ENCODE assay signal across 8 cellular contexts in the genomic region with DNA sequence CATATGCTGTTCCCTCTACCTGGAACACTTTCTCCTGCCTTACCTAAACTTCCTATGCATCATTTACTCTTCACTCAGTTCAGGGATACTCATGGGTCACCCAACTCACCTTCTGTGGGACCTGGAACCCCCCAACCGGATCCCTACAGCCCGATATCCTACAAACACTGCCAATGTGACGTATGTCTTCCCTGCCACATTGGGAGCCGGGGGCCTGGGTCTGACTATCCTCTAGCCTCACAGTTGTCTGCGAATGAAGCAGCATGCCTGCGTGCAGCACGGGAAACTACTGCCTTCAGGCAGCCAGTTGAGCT. TPM values are rescaled to one million over a fixed set of nuclear protein-coding genes. Genes with fewer than 3 reads are reported as not detected.
A peak's percentile ranks its signal among the peaks of the same experiment; 100 is the strongest.
DNase-seq lines count a peak whose midpoint lies in the region; ATAC-seq and TF ChIP-seq lines count a peak whose summit lies in the region.

No MANE protein-coding gene starts in this region.

- H3K9ac ChIP-seq in skeletal muscle satellite cell (ENCODE audit: low read depth, low read length) = peak overlapping the region; percentile 86

- peaks cover 15% of the 10 kb centered on the region for H3K27me3 ChIP-seq in GM23338 (ENCODE audit: insufficient read depth)
- H3K27me3 ChIP-seq in gastroesophageal sphincter = no peaks in the 10 kb centered on the region
- no peaks in the 10 kb centered on the region for H3K27me3 ChIP-seq in skeletal muscle satellite cell (ENCODE audit: control insufficient read depth, insufficient read depth, low read length)

- no peaks in the 10 kb centered on the region for H3K9me2 ChIP-seq in GM23338 (ENCODE audit: insufficient read depth)

- no peaks in the 10 kb centered on the region for H3K9me3 Mint-ChIP-seq in GM23338

- H3K4me2 ChIP-seq in GM23338 (peak overlapping the region; percentile 99), skeletal muscle satellite cell (ENCODE audit: low read length) (peak overlapping the region; percentile 97)

- TF ChIP-seq CTCF in GM23338 (conservative IDR thresholded peaks at IDR 0.05; ENCODE audit: low read depth in 2 of 2) (no peak), WI38 (IDR thresholded peaks at IDR 0.05; ENCODE audit: low read depth, low read length) (no peak), gastroesophageal sphincter (IDR thresholded peaks at IDR 0.05) (no peak)

- ATAC-seq in GM23338 (no peak; the same call in 2 of the 3 replicates), gastroesophageal sphincter (no peak), HG02981 (IDR thresholded peaks at IDR 0.05; ENCODE audit: unreplicated experiment) (no peak), HG03039 (IDR thresholded peaks at IDR 0.05; ENCODE audit: unreplicated experiment) (no peak)

- H3K36me3 ChIP-seq in GM23338 (ENCODE audit: insufficient read depth) (no peaks in the 10 kb centered on the region), gastroesophageal sphincter (peaks cover 0 to 43% of the 10 kb centered on the region in 2 donors), skeletal muscle satellite cell (ENCODE audit: insufficient read depth, low read length) (peaks cover 28% of the 10 kb centered on the region)

- no peaks in the 10 kb centered on the region for H3K79me2 ChIP-seq in GM23338 (replicated peaks; ENCODE audit: insufficient read depth)

- H3K4me1 ChIP-seq in GM23338 (ENCODE audit: insufficient read depth) (peaks cover 3% of the 10 kb centered on the region; the same call in 1 of the 2 replicates), gastroesophageal sphincter (peaks cover 0 to 84% (median 30%) of the 10 kb centered on the region in 3 donors), skeletal muscle satellite cell (ENCODE audit: control insufficient read depth, insufficient read depth, low read length) (peaks cover 37% of the 10 kb centered on the region)

- peaks cover 12% of the 10 kb centered on the region for H3K36me3 Mint-ChIP-seq in GM23338 (ENCODE audit: low read depth)

- H3F3A ChIP-seq in GM23338 (replicated peaks; ENCODE audit: low read depth) = 0 out of 2 replicates have a peak, but pooled peaks cover 8% of the 10 kb centered on the region

- H4K20me1 ChIP-seq in GM23338 (replicated peaks; ENCODE audit: insufficient read depth) = no peaks in the 10 kb centered on the region; the same call in 1 of the 2 replicates

- no peak for TF ChIP-seq POLR2A in gastroesophageal sphincter (IDR thresholded peaks at IDR 0.05)

- H3K4me3 ChIP-seq in GM23338 = peak overlapping the region; percentile 67
- peak overlapping the region; percentile 72 for H3K4me3 ChIP-seq in WI38 (ENCODE audit: low read depth, low read length)
- peak overlapping the region; percentile 50 to 75 for H3K4me3 ChIP-seq in gastroesophageal sphincter
- H3K4me3 ChIP-seq in skeletal muscle satellite cell (ENCODE audit: low read length) = peak overlapping the region; percentile 90

- peak overlapping the region; percentile 98 for H2AFZ ChIP-seq in GM23338

- DNase-seq in GM23338 (ENCODE audit: low spot score) = no peak
- DNase-seq in HuH-7.5 (ENCODE audit: low spot score) = no peak
- no peak for DNase-seq in dedifferentiated amniotic fluid mesenchymal stem cell (ENCODE audit: extremely low spot score)

- peak overlapping the region; percentile 93; the same call in 1 of the 2 replicates for H3K27ac Mint-ChIP-seq in GM23338

- H3K9me3 ChIP-seq in gastroesophageal sphincter (no peaks in the 10 kb centered on the region), skeletal muscle satellite cell (replicated peaks; ENCODE audit: low read length) (no peaks in the 10 kb centered on the region)

- peaks cover 16% of the 10 kb centered on the region for H3K4me1 Mint-ChIP-seq in GM23338

- H3K27ac ChIP-seq in GM23338 (ENCODE audit: low read depth) (no peak overlapping the region), gastroesophageal sphincter (peak overlapping the region; percentile 18 to 99 (median 94))

- peak overlapping the region; percentile 95 for H3K4me3 Mint-ChIP-seq in GM23338

- WGBS in gastroesophageal sphincter (ENCODE audit: low coverage in 1 of 2), 2 donors = 0 to 20% methylated on average over 2 of the region's 7 CpGs

- peaks cover 18% of the 10 kb centered on the region for H3K27me3 Mint-ChIP-seq in GM23338 (ENCODE audit: insufficient read depth, low read depth, poor library complexity)

- TF ChIP-seq EP300 in gastroesophageal sphincter (IDR thresholded peaks at IDR 0.05) = no peak

TF ChIP-seq in GM23338, 12 proteins besides CTCF, POLR2A, EP300 and RAD21:
- TF ChIP-seq EZH2phosphoT487 (IDR thresholded peaks at IDR 0.05; ENCODE audit: unreplicated experiment) (no peak), NANOG (IDR thresholded peaks at IDR 0.05; ENCODE audit: borderline replicate concordance) (no peak), CREB1 (CRISPR knock-in tag; IDR thresholded peaks at IDR 0.05; ENCODE audit: low read depth) (no peak), ZNF331 (CRISPR knock-in tag; IDR thresholded peaks at IDR 0.05; ENCODE audit: low read depth) (no peak)
TF ChIP-seq in GM23338: peak in this region for 0.

RNA-seq across cellular contexts. Expression of a gene that starts 0.4 kb away (rescaled TPM):
- total RNA-seq in GM23338 (2014; rRNA removed; shearing (Covaris generic)) = 22.3 and 35.6 TPM in 2 replicates
- 27.7 and 31.7 TPM in 2 replicates for polyA plus RNA-seq in GM23338 (2016; fragmentation: Nextera tagmentation; extraction: Ambion mirVana)
- total RNA-seq in gastroesophageal sphincter = 10 to 100 TPM; 14.0 to 26.6 (median 19.5) TPM
- total RNA-seq in skeletal muscle satellite cell (2012; rRNA removed) = 18.0 and 26.0 TPM in 2 replicates

RNA-seq across cellular contexts. Expression of a gene that starts 0.5 kb away (rescaled TPM):
- 11.5 and 18.2 TPM in 2 replicates for total RNA-seq in GM23338 (2014; rRNA removed; shearing (Covaris generic))
- 10.0 and 10.1 TPM in 2 replicates for polyA plus RNA-seq in GM23338 (2016; fragmentation: Nextera tagmentation; extraction: Ambion mirVana)
- 10 to 100 TPM in 1 of 4 donors, 1 to 10 TPM in 3; 4.7 to 10.9 (median 9.0) TPM for total RNA-seq in gastroesophageal sphincter
- total RNA-seq in skeletal muscle satellite cell (2012; rRNA removed) = 23.1 and 29.9 TPM in 2 replicates

RNA-seq across cellular contexts. Expression of a gene that starts 4.6 kb away (rescaled TPM):
- total RNA-seq in GM23338 (2014; rRNA removed; shearing (Covaris generic)) = 0.31 TPM in 2 replicates
- polyA plus RNA-seq in GM23338 (2016; fragmentation: Nextera tagmentation; extraction: Ambion mirVana) = 0.24 and 0.29 TPM in 2 replicates
- total RNA-seq in gastroesophageal sphincter = under 1 TPM in 1 of 4 donors, not detected in 3; 0.54 TPM
- total RNA-seq in skeletal muscle satellite cell (2012; rRNA removed) = 0.22 and 0.25 TPM in 2 replicates

RNA-seq across cellular contexts. Expression of a gene that starts 9.2 kb away (rescaled TPM):
- 41.9 and 49.2 TPM in 2 replicates for total RNA-seq in GM23338 (2014; rRNA removed; shearing (Covaris generic))
- 17.8 and 19.3 TPM in 2 replicates for polyA plus RNA-seq in GM23338 (2016; fragmentation: Nextera tagmentation; extraction: Ambion mirVana)
- 10 to 100 TPM; 41.1 to 66.2 (median 55.7) TPM for total RNA-seq in gastroesophageal sphincter
- 58.3 and 62.5 TPM in 2 replicates for total RNA-seq in skeletal muscle satellite cell (2012; rRNA removed)

RNA-seq across cellular contexts. Expression of a gene that starts 9.5 kb away (rescaled TPM):
- total RNA-seq in GM23338 (2014; rRNA removed; shearing (Covaris generic)) = 12.8 and 15.7 TPM in 2 replicates
- 9.6 TPM in 2 replicates for polyA plus RNA-seq in GM23338 (2016; fragmentation: Nextera tagmentation; extraction: Ambion mirVana)
- 10 to 100 TPM; 24.5 to 40.3 (median 26.9) TPM for total RNA-seq in gastroesophageal sphincter
- total RNA-seq in skeletal muscle satellite cell (2012; rRNA removed) = 24.8 and 28.4 TPM in 2 replicates
